Comparison of ENCODE assay signal across 8 cellular contexts in genomic region chr1:1079408-1080121, GRCh38. TPM values are rescaled to one million over a fixed set of nuclear protein-coding genes. Genes with fewer than 3 reads are reported as not detected.
DNase-seq lines count a peak whose midpoint lies in the region; ATAC-seq and TF ChIP-seq lines count a peak whose summit lies in the region.

No MANE protein-coding gene starts in this region.

- no peak overlapping the region for H3K27ac Mint-ChIP-seq in activated naive CD4-positive, alpha-beta T cell treated with anti-CD3 and anti-CD28 coated beads, Interleukin-2, amount 50 U/mL, for 24 hours
- H3K27ac Mint-ChIP-seq in glutamatergic neuron (ENCODE audit: unreplicated experiment), result no peak overlapping the region
- H3K27ac Mint-ChIP-seq in activated T-helper 2 cell treated with anti-CD3 and anti-CD28 coated beads, Interferon-gamma antibody, Interleukin-2, Interleukin-4, amounts not matched to agents 10 μg/mL and 5 μg/mL and 100 μg/mL, durations not matched to agents 14 hours and 24 hours and 36 hours, result no peak overlapping the region

- ATAC-seq in GM21447 (IDR thresholded peaks at IDR 0.05; ENCODE audit: unreplicated experiment) (peak; percentile 54), HG03280 (IDR thresholded peaks at IDR 0.05; ENCODE audit: unreplicated experiment) (no peak)

- H2AFZ ChIP-seq in parathyroid adenoma, result peak overlapping the region; percentile 80

- no peaks in the 10 kb centered on the region for H3K9me3 Mint-ChIP-seq in activated naive CD4-positive, alpha-beta T cell treated with anti-CD3 and anti-CD28 coated beads, Interleukin-2, amount 50 U/mL, for 24 hours
- peaks cover 4% of the 10 kb centered on the region for H3K9me3 Mint-ChIP-seq in glutamatergic neuron (ENCODE audit: unreplicated experiment)
- H3K9me3 Mint-ChIP-seq in activated T-helper 2 cell treated with anti-CD3 and anti-CD28 coated beads, Interferon-gamma antibody, Interleukin-2, Interleukin-4, amounts not matched to agents 10 μg/mL and 5 μg/mL and 100 μg/mL, durations not matched to agents 14 hours and 24 hours and 36 hours, result no peaks in the 10 kb centered on the region

- TF ChIP-seq CTCF in C4-2B (conservative IDR thresholded peaks at IDR 0.05) (no peak), glutamatergic neuron (IDR thresholded peaks at IDR 0.05; ENCODE audit: partially characterized antibody, unreplicated experiment) (no peak), parathyroid adenoma (IDR thresholded peaks at IDR 0.05) (no peak)

- H3K36me3 Mint-ChIP-seq in activated naive CD4-positive, alpha-beta T cell treated with anti-CD3 and anti-CD28 coated beads, Interleukin-2, amount 50 U/mL, for 24 hours, result no peaks in the 10 kb centered on the region
- no peaks in the 10 kb centered on the region for H3K36me3 Mint-ChIP-seq in glutamatergic neuron (ENCODE audit: unreplicated experiment)
- H3K36me3 Mint-ChIP-seq in activated T-helper 2 cell treated with anti-CD3 and anti-CD28 coated beads, Interferon-gamma antibody, Interleukin-2, Interleukin-4, amounts not matched to agents 10 μg/mL and 5 μg/mL and 100 μg/mL, durations not matched to agents 14 hours and 24 hours and 36 hours (ENCODE audit: low read depth), result no peaks in the 10 kb centered on the region

- H3K27me3 Mint-ChIP-seq in activated naive CD4-positive, alpha-beta T cell treated with anti-CD3 and anti-CD28 coated beads, Interleukin-2, amount 50 U/mL, for 24 hours, result peaks cover 3% of the 10 kb centered on the region
- peaks cover 4% of the 10 kb centered on the region for H3K27me3 Mint-ChIP-seq in glutamatergic neuron (ENCODE audit: unreplicated experiment)
- no peaks in the 10 kb centered on the region for H3K27me3 Mint-ChIP-seq in activated T-helper 2 cell treated with anti-CD3 and anti-CD28 coated beads, Interferon-gamma antibody, Interleukin-2, Interleukin-4, amounts not matched to agents 10 μg/mL and 5 μg/mL and 100 μg/mL, durations not matched to agents 14 hours and 24 hours and 36 hours (ENCODE audit: low read depth)

- H3K36me3 ChIP-seq in parathyroid adenoma (ENCODE audit: control insufficient read depth, insufficient read depth, low read length), result no peaks in the 10 kb centered on the region

- intact Hi-C loops in activated T-helper 2 cell treated with anti-CD3 and anti-CD28 coated beads, Interferon-gamma antibody, Interleukin-2, Interleukin-4, amounts not matched to agents 10 μg/mL and 5 μg/mL and 100 μg/mL, durations not matched to agents 14 hours and 24 hours and 36 hours (cut with micrococcal nuclease), result no loop called here

- no peaks in the 10 kb centered on the region for H3K27me3 ChIP-seq in parathyroid adenoma (ENCODE audit: control insufficient read depth, insufficient read depth, low read length)

- H3K27ac ChIP-seq in C4-2B, result peak overlapping the region; percentile 68
- peak overlapping the region; percentile 29 for H3K27ac ChIP-seq in parathyroid adenoma

- H3K9me3 ChIP-seq in parathyroid adenoma (ENCODE audit: control insufficient read depth, low read length), result no peaks in the 10 kb centered on the region

- peak overlapping the region; percentile 30 for H3K4me3 Mint-ChIP-seq in activated naive CD4-positive, alpha-beta T cell treated with anti-CD3 and anti-CD28 coated beads, Interleukin-2, amount 50 U/mL, for 24 hours
- H3K4me3 Mint-ChIP-seq in glutamatergic neuron (ENCODE audit: unreplicated experiment), result no peak overlapping the region
- H3K4me3 Mint-ChIP-seq in activated T-helper 2 cell treated with anti-CD3 and anti-CD28 coated beads, Interferon-gamma antibody, Interleukin-2, Interleukin-4, amounts not matched to agents 10 μg/mL and 5 μg/mL and 100 μg/mL, durations not matched to agents 14 hours and 24 hours and 36 hours (ENCODE audit: low read depth), result no peak overlapping the region

- H3K4me1 ChIP-seq in parathyroid adenoma, result no peaks in the 10 kb centered on the region

- peak overlapping the region; percentile 53 for H3K4me3 ChIP-seq in parathyroid adenoma (ENCODE audit: low read depth, low read length)

- peak; percentile 86 for DNase-seq in NCI-H2227 (lab: John Stamatoyannopoulos, UW; ENCODE audit: unreplicated experiment)
- DNase-seq in glutamatergic neuron, result peak; percentile 72
- DNase-seq in activated T-helper 2 cell treated with anti-CD3 and anti-CD28 coated beads, Interferon-gamma antibody, Interleukin-2, Interleukin-4, amounts not matched to agents 10 μg/mL and 5 μg/mL and 100 μg/mL, durations not matched to agents 14 hours and 24 hours and 36 hours (ENCODE audit: low spot score), result no peak

- no peaks in the 10 kb centered on the region for H3K79me2 ChIP-seq in parathyroid adenoma

- no peaks in the 10 kb centered on the region for H3K4me1 Mint-ChIP-seq in activated naive CD4-positive, alpha-beta T cell treated with anti-CD3 and anti-CD28 coated beads, Interleukin-2, amount 50 U/mL, for 24 hours
- H3K4me1 Mint-ChIP-seq in glutamatergic neuron (ENCODE audit: low read depth, unreplicated experiment), result no peaks in the 10 kb centered on the region
- H3K4me1 Mint-ChIP-seq in activated T-helper 2 cell treated with anti-CD3 and anti-CD28 coated beads, Interferon-gamma antibody, Interleukin-2, Interleukin-4, amounts not matched to agents 10 μg/mL and 5 μg/mL and 100 μg/mL, durations not matched to agents 14 hours and 24 hours and 36 hours (ENCODE audit: low read depth), result no peaks in the 10 kb centered on the region

- no peak overlapping the region for H3K9ac ChIP-seq in parathyroid adenoma

- peak overlapping the region; percentile 90 for H3K4me2 ChIP-seq in parathyroid adenoma (ENCODE audit: low read length)

RNA-seq across cellular contexts. Expression of gene RNF223, which starts 5.5 kb away (rescaled TPM):
- not detected for total RNA-seq in glutamatergic neuron (ENCODE audit: unreplicated experiment)
- total RNA-seq in activated T-helper 2 cell treated with anti-CD3 and anti-CD28 coated beads, Interferon-gamma antibody, Interleukin-2, Interleukin-4, amounts not matched to agents 10 μg/mL and 5 μg/mL and 100 μg/mL, durations not matched to agents 14 hours and 24 hours and 36 hours, result not detected in 2 replicates

RNA-seq across cellular contexts. Expression of gene C1orf159, which starts 36.3 kb away (rescaled TPM):
- total RNA-seq in glutamatergic neuron (ENCODE audit: unreplicated experiment), result 24.5 TPM
- 20.5 and 22.1 TPM in 2 replicates for total RNA-seq in activated T-helper 2 cell treated with anti-CD3 and anti-CD28 coated beads, Interferon-gamma antibody, Interleukin-2, Interleukin-4, amounts not matched to agents 10 μg/mL and 5 μg/mL and 100 μg/mL, durations not matched to agents 14 hours and 24 hours and 36 hours

RNA-seq across cellular contexts. Expression of gene AGRN, which starts 59.6 kb away (rescaled TPM):
- 914 TPM for total RNA-seq in glutamatergic neuron (ENCODE audit: unreplicated experiment)
- total RNA-seq in activated T-helper 2 cell treated with anti-CD3 and anti-CD28 coated beads, Interferon-gamma antibody, Interleukin-2, Interleukin-4, amounts not matched to agents 10 μg/mL and 5 μg/mL and 100 μg/mL, durations not matched to agents 14 hours and 24 hours and 36 hours, result 27.6 and 29.2 TPM in 2 replicates

Comparison
In these comparisons a context has a peak if more than half of its experiments do, and no peak if none do; other contexts are left out.
1. RNA of gene AGRN, which starts 59.6 kb away (total RNA-seq): 914 TPM in glutamatergic neuron (single experiment); 27.6 to 29.2 TPM in activated T-helper 2 cell treated with anti-CD3 and anti-CD28 coated beads, Interferon-gamma antibody, Interleukin-2, Interleukin-4, amounts not matched to agents 10 μg/mL and 5 μg/mL and 100 μg/mL, durations not matched to agents 14 hours and 24 hours and 36 hours; every median in the first group is over 10 times any median in the second.